Comparison of ENCODE assay signal across 23 cellular contexts in genomic region chr13:49052801-49053200, GRCh38.
"Had no signal": no experiment of that assay in that cellular context is flagged by ENCODE, and none has a peak within 500 bp of the region (broad histone marks: within the 10 kb centered on the region; RNA-seq: fewer than 3 reads in every experiment).

No MANE protein-coding gene starts in this region.

- H3K27ac Mint-ChIP-seq: activated CD4-positive, alpha-beta T cell treated with anti-CD3 and anti-CD28 coated beads, Interleukin-2, amount 10 ng/mL, durations not matched to agents 24 days and 14 days; activated CD8-positive, alpha-beta T cell treated with anti-CD3 and anti-CD28 coated beads, Interleukin-2, amount 10 ng/mL, durations not matched to agents 7 days and 5 days; activated T-cell treated with anti-CD3 and anti-CD28 coated beads, Interleukin-2, amount 50 U/mL, for 72 hours; brain; memory B cell; natural killer cell; stimulated activated naive B cell treated with anti-CD40 and anti-IgM and Interleukin-4, amounts not matched to agents 10 μg/mL and 1 μg/mL and 100 μg/mL, for 72 hours; T-helper 2 cell treated with Interferon-gamma antibody and Interleukin-4, amounts not matched to agents 5 μg/mL and 100 μg/mL, for 36 hours had no signal

- H3K4me1 Mint-ChIP-seq: brain had no signal

- H3K79me2 ChIP-seq: parathyroid adenoma had no signal

- DNase-seq: activated CD4-positive, alpha-beta T cell treated with anti-CD3 and anti-CD28 coated beads, Interleukin-2, amount 10 ng/mL, durations not matched to agents 24 days and 14 days; activated CD4-positive, CD25-positive, alpha-beta regulatory T cell; activated CD8-positive, alpha-beta memory T cell treated with anti-CD3 and anti-CD28 coated beads, Interleukin-2, amount 50 U/mL, for 48 hours; activated CD8-positive, alpha-beta T cell treated with anti-CD3 and anti-CD28 coated beads, Interleukin-2, amount 10 ng/mL, durations not matched to agents 7 days and 5 days; activated gamma-delta T cell; activated T-cell treated with anti-CD3 and anti-CD28 coated beads, Interleukin-2, amount 50 U/mL, for 72 hours; amygdala; cortex of kidney; effector CD4-positive, alpha-beta T cell; left lung; mucosa of descending colon; natural killer cell; retina; stimulated activated CD4-positive, alpha-beta T cell treated with anti-CD3 and anti-CD28 coated beads, Interleukin-15, amount 100 ng/mL, for 24 hours; stimulated activated CD4-positive, alpha-beta T cell treated with anti-CD3 and anti-CD28 coated beads, Interleukin-4, amount 100 ng/mL, for 1 hour; stimulated activated naive B cell treated with anti-CD40 and anti-IgM and Interleukin-4, amounts not matched to agents 10 μg/mL and 1 μg/mL and 100 μg/mL, for 72 hours; thyroid gland had no signal

- H2AFZ ChIP-seq: parathyroid adenoma had no signal

- H3K9me3 Mint-ChIP-seq: central memory CD8-positive, alpha-beta T cell; natural killer cell had no signal

- H3K27me3 ChIP-seq: left lung, neutrophil, thyroid gland had no signal

- H3K4me3 Mint-ChIP-seq: activated CD4-positive, alpha-beta T cell treated with anti-CD3 and anti-CD28 coated beads, Interleukin-2, amount 10 ng/mL, durations not matched to agents 24 days and 14 days; activated CD8-positive, alpha-beta T cell treated with anti-CD3 and anti-CD28 coated beads, Interleukin-2, amount 10 ng/mL, durations not matched to agents 7 days and 5 days; activated T-cell treated with anti-CD3 and anti-CD28 coated beads, Interleukin-2, amount 50 U/mL, for 72 hours; brain; central memory CD8-positive, alpha-beta T cell; memory B cell; natural killer cell; stimulated activated naive B cell treated with anti-CD40 and anti-IgM and Interleukin-4, amounts not matched to agents 10 μg/mL and 1 μg/mL and 100 μg/mL, for 72 hours; T-helper 2 cell treated with Interferon-gamma antibody and Interleukin-4, amounts not matched to agents 5 μg/mL and 100 μg/mL, for 36 hours had no signal

- H3K4me1 ChIP-seq: left lung, parathyroid adenoma had no signal

- H3K27ac ChIP-seq: left lung, neutrophil, parathyroid adenoma, thyroid gland had no signal

- H3K36me3 ChIP-seq: left lung, neutrophil, thyroid gland had no signal

- H3K27me3 Mint-ChIP-seq: activated CD4-positive, alpha-beta T cell treated with anti-CD3 and anti-CD28 coated beads, Interleukin-2, amount 10 ng/mL, durations not matched to agents 24 days and 14 days; brain; central memory CD8-positive, alpha-beta T cell; memory B cell; stimulated activated naive B cell treated with anti-CD40 and anti-IgM and Interleukin-4, amounts not matched to agents 10 μg/mL and 1 μg/mL and 100 μg/mL, for 72 hours had no signal

- H3K9ac ChIP-seq: parathyroid adenoma had no signal

- H3K9me3 ChIP-seq: left lung, mucosa of descending colon, neutrophil, thyroid gland had no signal

- H3K4me3 ChIP-seq: left lung, mucosa of descending colon, thyroid gland had no signal

- H3K36me3 Mint-ChIP-seq: natural killer cell had no signal
